In the genomic region with DNA sequence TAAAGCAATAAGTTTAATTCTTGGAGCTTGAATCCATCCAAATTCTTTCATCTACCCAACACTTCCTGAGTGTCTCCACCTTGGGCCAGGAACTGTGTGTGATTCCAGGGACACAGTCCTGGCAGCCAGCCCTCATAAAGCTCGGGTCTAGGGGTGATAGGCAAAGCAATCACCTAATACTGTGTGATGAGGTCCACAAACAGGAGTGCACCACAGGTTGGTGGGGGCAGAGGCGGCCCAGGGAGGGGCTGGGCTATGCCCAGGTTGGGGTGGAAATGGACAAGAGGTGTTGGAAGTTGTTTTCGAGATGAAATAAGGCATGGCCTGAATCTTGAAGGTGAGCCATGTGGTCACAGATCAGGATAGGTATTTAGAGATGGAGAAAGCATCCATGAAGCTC, we compare ENCODE assay signal across 29 cellular contexts.
"Had no signal": no experiment of that assay in that cellular context is flagged by ENCODE, and none has a peak within 500 bp of the region (broad histone marks: within the 10 kb centered on the region; RNA-seq: fewer than 3 reads in every experiment).

No MANE protein-coding gene starts in this region.

- H3K4me1 ChIP-seq: foreskin keratinocyte, gastrocnemius medialis, heart right ventricle had no signal

- H3K27ac ChIP-seq: brain microvascular endothelial cell, esophagus muscularis mucosa, foreskin keratinocyte, gastrocnemius medialis, heart right ventricle, WERI-Rb-1 had no signal

- H3K9me3 ChIP-seq: esophagus muscularis mucosa, gastrocnemius medialis had no signal

- H3K27me3 ChIP-seq: brain microvascular endothelial cell, esophagus muscularis mucosa, foreskin keratinocyte, gastrocnemius medialis, heart right ventricle had no signal

- DNase-seq: activated B cell treated with CpG ODN at 0.5 μM for 24 hours; activated CD4-positive, alpha-beta memory T cell treated with anti-CD3 and anti-CD28 coated beads for 36 hours; activated CD4-positive, alpha-beta T cell treated with anti-CD3 and anti-CD28 coated beads, Interleukin-2, amount 10 ng/mL, durations not matched to agents 24 days and 14 days; activated CD8-positive, alpha-beta memory T cell treated with anti-CD3 and anti-CD28 coated beads, Interleukin-2, amount 10 ng/mL, durations not matched to agents 7 days and 5 days; activated CD8-positive, alpha-beta memory T cell treated with anti-CD3 and anti-CD28 coated beads, Interleukin-2, amount 50 U/mL, for 4 hours; activated CD8-positive, alpha-beta T cell treated with anti-CD3 and anti-CD28 coated beads, Interleukin-2, amount 10 ng/mL, durations not matched to agents 7 days and 5 days; activated effector memory CD4-positive, alpha-beta T cell treated with anti-CD3 and anti-CD28 coated beads, Interleukin-2, amount 50 U/mL, for 16 hours; activated naive CD4-positive, alpha-beta T cell treated with anti-CD3 and anti-CD28 coated beads for 36 hours; activated T-cell treated with anti-CD3 and anti-CD28 coated beads, Interleukin-2, amount 50 U/mL, for 1 hour; activated T-cell treated with anti-CD3 and anti-CD28 coated beads, Interleukin-2, amount 50 U/mL, for 48 hours; amniotic stem cell; anterior cingulate cortex; brain microvascular endothelial cell; caudate nucleus; cortex of kidney; dermis blood vessel endothelial cell; effector CD4-positive, alpha-beta T cell; effector memory CD8-positive, alpha-beta T cell; erythroblast; foreskin keratinocyte; gastrocnemius medialis; glutamatergic neuron; heart right ventricle; T-helper 1 cell; T-helper 17 cell; T1000; WERI-Rb-1 had no signal

- H3K4me3 ChIP-seq: gastrocnemius medialis, heart right ventricle had no signal

- H3K36me3 ChIP-seq: brain microvascular endothelial cell, esophagus muscularis mucosa, gastrocnemius medialis, heart right ventricle, WERI-Rb-1 had no signal

- ATAC-seq: activated CD4-positive, CD25-positive, alpha-beta regulatory T cell treated with anti-CD3 and anti-CD28 coated beads, Interleukin-2, amount 50 U/mL, for 24 hours; activated CD8-positive, alpha-beta memory T cell treated with anti-CD3 and anti-CD28 coated beads, Interleukin-2, amount 10 ng/mL, durations not matched to agents 7 days and 5 days; activated CD8-positive, alpha-beta T cell treated with anti-CD3 and anti-CD28 coated beads, Interleukin-2, amount 10 ng/mL, durations not matched to agents 7 days and 5 days; effector memory CD8-positive, alpha-beta T cell; foreskin keratinocyte; gastrocnemius medialis; heart right ventricle; T-helper 17 cell had no signal
